Comparison of ENCODE assay signal across 18 cellular contexts in the genomic region with DNA sequence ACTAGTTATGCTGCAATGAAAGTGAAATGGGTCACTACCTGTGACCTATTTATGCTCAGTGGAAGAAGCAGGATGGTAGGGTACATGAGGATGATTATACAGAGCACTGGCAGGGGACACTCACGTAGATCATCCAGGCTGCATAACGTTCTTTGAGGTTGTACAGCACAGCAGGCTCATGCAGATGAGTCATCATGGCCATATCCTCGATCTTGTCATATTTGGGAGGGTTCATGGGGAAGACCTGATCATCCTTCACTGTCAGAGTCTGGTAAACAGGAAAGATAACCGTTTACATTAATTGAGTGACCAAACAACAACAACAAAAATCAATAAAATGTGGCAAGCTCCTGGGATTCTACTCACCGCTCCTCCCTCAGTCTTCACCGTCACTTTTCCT. TPM values are rescaled to one million over a fixed set of nuclear protein-coding genes. Genes with fewer than 3 reads are reported as not detected.
DNase-seq lines count a peak whose midpoint lies in the region; ATAC-seq, FAIRE-seq and TF ChIP-seq lines count a peak whose summit lies in the region.
"Had no signal": no experiment of that assay in that cellular context is flagged by ENCODE, and none has a peak within 500 bp of the region (broad histone marks: within the 10 kb centered on the region; RNA-seq: fewer than 3 reads in every experiment).

No MANE protein-coding gene starts in this region.

- H3K79me2 ChIP-seq in H9 (ENCODE audit: insufficient read depth, low read length) (no peaks in the 10 kb centered on the region), keratinocyte (ENCODE audit: control insufficient read depth, insufficient read depth, low read length) (no peaks in the 10 kb centered on the region)

- H2BK12ac ChIP-seq in H9 (ENCODE audit: insufficient read length, low read depth, low read length), result no peak overlapping the region

- H3K9ac ChIP-seq in H9 (ENCODE audit: extremely low read depth, insufficient read length, low read length) (no peak overlapping the region), keratinocyte (ENCODE audit: control insufficient read depth, extremely low read depth, insufficient read depth, low read length) (no peak overlapping the region), skeletal muscle tissue (ENCODE audit: low read depth in 1 of 3, low read length in 3 of 3) (peak overlapping the region; percentile 55 to 71 (median 61))

- H3K4me1 Mint-ChIP-seq in H9, result peaks cover 37 to 42% of the 10 kb centered on the region in 2 experiments
- H3K4me1 Mint-ChIP-seq in chondrocyte (ENCODE audit: low read depth), result no peaks in the 10 kb centered on the region
- H3K4me1 Mint-ChIP-seq: CD8-positive, alpha-beta memory T cell had no signal

- H2BK120ac ChIP-seq in H9 (ENCODE audit: low read depth, low read length, poor library complexity, severe bottlenecking), result no peak overlapping the region

- no peak overlapping the region for H3K4me3 ChIP-seq in keratinocyte (ENCODE audit: control insufficient read depth in 2 of 3, extremely low read depth in 1 of 3, insufficient read depth in 2 of 3, low read depth in 1 of 3, low read length in 3 of 3)
- peak overlapping the region; percentile 67 to 81 (median 71) for H3K4me3 ChIP-seq in skeletal muscle tissue (ENCODE audit: low read length in 3 of 3)
- H3K4me3 ChIP-seq in body of pancreas, result no peak overlapping the region

- H3K27me3 ChIP-seq in H9 (ENCODE audit: insufficient read depth, low read length) (no peaks in the 10 kb centered on the region), keratinocyte (ENCODE audit: control insufficient read depth, extremely low read depth, insufficient read depth, low read length) (no peaks in the 10 kb centered on the region), skeletal muscle tissue (ENCODE audit: control insufficient read depth in 3 of 3, insufficient read depth in 3 of 3, low read length in 3 of 3) (no peaks in the 10 kb centered on the region), body of pancreas (no peaks in the 10 kb centered on the region)
- H3K27me3 ChIP-seq: BE2C had no signal

- no peak for TF ChIP-seq CTCF in H9 (conservative IDR thresholded peaks at IDR 0.05)
- TF ChIP-seq CTCF in keratinocyte (optimal IDR thresholded peaks at IDR 0.05 in 1 of 3, IDR thresholded peaks at IDR 0.05 in 1 of 3, conservative IDR thresholded peaks at IDR 0.05 in 1 of 3; ENCODE audit: extremely low read depth in 1 of 3, insufficient read depth in 2 of 3, low read length in 3 of 3), result no peak
- no peak for TF ChIP-seq CTCF in chondrocyte (IDR thresholded peaks at IDR 0.05)
- no peak for TF ChIP-seq CTCF in body of pancreas (IDR thresholded peaks at IDR 0.05)

- no peak overlapping the region for H2AK5ac ChIP-seq in H9 (ENCODE audit: insufficient read length, low read length)

- H4K20me1 ChIP-seq in H9 (ENCODE audit: control insufficient read depth, insufficient read depth, insufficient read length) (no peaks in the 10 kb centered on the region), keratinocyte (ENCODE audit: control insufficient read depth, extremely low read depth, insufficient read depth, low read length) (no peaks in the 10 kb centered on the region)

- no peaks in the 10 kb centered on the region for H3K9me1 ChIP-seq in keratinocyte (ENCODE audit: control insufficient read depth, extremely low read depth, insufficient read depth, low read length)

- H3K9me3 Mint-ChIP-seq in H9 (peaks cover 2 to 3% of the 10 kb centered on the region in 2 experiments; a peak in 3 of 5 replicates), chondrocyte (ENCODE audit: low read depth) (peaks cover 4% of the 10 kb centered on the region)

- no peak overlapping the region for H3K23ac ChIP-seq in H9 (ENCODE audit: insufficient read length, low read depth, low read length)

- no peaks in the 10 kb centered on the region for H3K23me2 ChIP-seq in H9 (ENCODE audit: insufficient read length, low read depth, low read length, poor library complexity, severe bottlenecking)

- intact Hi-C loops in body of pancreas (cut with DNase I), result no loop called here

- H3T11ph ChIP-seq in H9 (ENCODE audit: low read length), result no peak overlapping the region

- DNase-seq in H9 (no peak), RPMI7951 (ENCODE audit: low read depth) (peak; percentile 9), keratinocyte (ENCODE audit: low read depth, low spot score) (no peak), chondrocyte (ENCODE audit: low spot score) (no peak), body of pancreas (no peak)
- DNase-seq: BE2C; CD8-positive, alpha-beta memory T cell; DMS 273 treated with DMSO at 0.1 percent for 48 hours; H7; IMR-90; NCI-H1436 treated with DMSO at 0.1 percent for 48 hours; NCI-H2081 treated with DMSO at 0.1 percent for 48 hours; NCI-H524 treated with DMSO at 0.1 percent for 48 hours; OCI-M1 had no signal

- H3K79me1 ChIP-seq in H9 (ENCODE audit: insufficient read depth, low read depth, low read length, poor library complexity, severe bottlenecking), result no peaks in the 10 kb centered on the region

- dilution Hi-C loops in keratinocyte (cut with MboI; ENCODE audit: extremely low pct_ligation_motif_present, low sequenced_read_pairs), result no loop called here

- no peak for TF ChIP-seq POLR2A in body of pancreas (IDR thresholded peaks at IDR 0.05)

- no peak overlapping the region for H2BK20ac ChIP-seq in H9 (ENCODE audit: low read depth, low read length, poor library complexity, severe bottlenecking)

- no peak overlapping the region for H3K14ac ChIP-seq in H9 (ENCODE audit: insufficient read depth, low read length)

- no peak overlapping the region for H4K8ac ChIP-seq in H9 (replicated peaks; ENCODE audit: insufficient read length, low read depth, low read length)

- H3K36me3 Mint-ChIP-seq in H9 (ENCODE audit: insufficient read depth in 1 of 3, low read depth in 3 of 3) (no peaks in the 10 kb centered on the region; a peak in 1 of 7 replicates), chondrocyte (ENCODE audit: low read depth) (no peaks in the 10 kb centered on the region)
- H3K36me3 Mint-ChIP-seq: CD8-positive, alpha-beta memory T cell had no signal

- no peak overlapping the region for H3K4me3 Mint-ChIP-seq in H9
- no peak overlapping the region for H3K4me3 Mint-ChIP-seq in chondrocyte (ENCODE audit: unreplicated experiment)
- H3K4me3 Mint-ChIP-seq: CD8-positive, alpha-beta memory T cell had no signal

- H2BK5ac ChIP-seq in H9 (ENCODE audit: insufficient read length, low read length), result no peak overlapping the region

- H3K27ac ChIP-seq in H9 (ENCODE audit: insufficient read length, low read depth, low read length), result no peak overlapping the region
- H3K27ac ChIP-seq in keratinocyte (ENCODE audit: control insufficient read depth, insufficient read depth, low read length), result no peak overlapping the region
- peak overlapping the region; percentile 81 for H3K27ac ChIP-seq in skeletal muscle tissue (ENCODE audit: low read depth, low read length)
- no peak overlapping the region for H3K27ac ChIP-seq in body of pancreas

- H3K4me1 ChIP-seq in H9 (ENCODE audit: insufficient read depth, low read length) (no peaks in the 10 kb centered on the region; the same call in 1 of the 2 replicates), keratinocyte (ENCODE audit: control insufficient read depth, extremely low read depth, insufficient read depth, low read length) (no peaks in the 10 kb centered on the region), skeletal muscle tissue (ENCODE audit: control insufficient read depth in 3 of 3, insufficient read depth in 3 of 3, low read length in 3 of 3) (peaks cover 0 to 16% (median 11%) of the 10 kb centered on the region in 3 donors), body of pancreas (no peaks in the 10 kb centered on the region)
- H3K4me1 ChIP-seq: BE2C had no signal

- no peaks in the 10 kb centered on the region for H3K36me3 ChIP-seq in keratinocyte (ENCODE audit: control insufficient read depth in 2 of 2, extremely low read depth in 1 of 2, insufficient read depth in 2 of 2, low read length in 2 of 2)
- H3K36me3 ChIP-seq in skeletal muscle tissue (ENCODE audit: control insufficient read depth in 3 of 3, insufficient read depth in 3 of 3, low read length in 3 of 3), result peaks cover 2 to 14% (median 14%) of the 10 kb centered on the region in 3 donors
- no peaks in the 10 kb centered on the region for H3K36me3 ChIP-seq in body of pancreas (replicated peaks in 1 of 2; ENCODE audit: insufficient read depth in 1 of 2, low read depth in 2 of 2)
- H3K36me3 ChIP-seq: BE2C had no signal

- H3K27me3 Mint-ChIP-seq in H9 (ENCODE audit: low read depth) (no peaks in the 10 kb centered on the region), chondrocyte (ENCODE audit: low read depth) (peaks cover 7% of the 10 kb centered on the region)

- H3K9me3 ChIP-seq in H9 (ENCODE audit: control insufficient read depth, low read depth, low read length) (no peaks in the 10 kb centered on the region), keratinocyte (ENCODE audit: control insufficient read depth, low read depth, low read length) (no peaks in the 10 kb centered on the region), skeletal muscle tissue (ENCODE audit: control insufficient read depth in 3 of 3, low read length in 3 of 3) (no peaks in the 10 kb centered on the region), body of pancreas (no peaks in the 10 kb centered on the region)
- H3K9me3 ChIP-seq: BE2C had no signal

- WGBS in H9 (ENCODE audit: extremely low coverage, insufficient read length, low lambda C conversion rate), result no CpG with 5 or more reads among the region's 6 CpGs
- 65 to 69% methylated on average over 6 of the region's 6 CpGs for WGBS in body of pancreas, 2 donors

- ATAC-seq in body of pancreas, result no peak
- ATAC-seq in HG03097 (IDR thresholded peaks at IDR 0.05; ENCODE audit: low FRiP score, unreplicated experiment), result no peak

- no peak overlapping the region for H3K18ac ChIP-seq in H9 (ENCODE audit: insufficient read length, low read depth, low read length)

- no peak overlapping the region for H3K56ac ChIP-seq in H9 (ENCODE audit: insufficient read length, low read depth, low read length)

- H2AFZ ChIP-seq in H9 (ENCODE audit: low read length) (no peak overlapping the region), keratinocyte (ENCODE audit: control insufficient read depth, low read length) (no peak overlapping the region)

- H4K91ac ChIP-seq in H9 (ENCODE audit: insufficient read length, low read depth, low read length), result no peak overlapping the region

- H4K5ac ChIP-seq in H9 (ENCODE audit: insufficient read length, low read depth, low read length), result no peak overlapping the region

- peak; percentile 36 for FAIRE-seq in keratinocyte (lab: Jason Lieb, UNC)

- H3K27ac Mint-ChIP-seq in H9 (peak overlapping the region in 2 of 3 experiments; percentile 54 to 68; a peak in 3 of 7 replicates), chondrocyte (ENCODE audit: unreplicated experiment) (no peak overlapping the region)
- H3K27ac Mint-ChIP-seq: CD8-positive, alpha-beta memory T cell had no signal

- H3K4ac ChIP-seq in H9 (ENCODE audit: low read depth, low read length), result no peak overlapping the region

- H3K4me2 ChIP-seq in H9 (ENCODE audit: insufficient read depth, insufficient read length, low read length) (no peak overlapping the region), keratinocyte (ENCODE audit: control insufficient read depth, extremely low read depth, insufficient read depth, low read depth, low read length) (no peak overlapping the region)

- H2BK15ac ChIP-seq in H9 (ENCODE audit: low read depth, low read length), result no peak overlapping the region

RNA-seq across cellular contexts. Expression of a gene that starts 2.1 kb away (rescaled TPM):
- total RNA-seq in H9 (2021) (0.68 and 0.90 TPM in 2 replicates), skeletal muscle tissue (43.8 TPM), chondrocyte (not detected in 3 replicates), body of pancreas (not detected)
- not detected in 2 replicates for total RNA-seq in RPMI7951 (2014; rRNA removed; shearing (Covaris generic))
- polyA plus RNA-seq in keratinocyte, result not detected in 3 replicates
- not detected for polyA plus RNA-seq in keratinocyte (2011; ENCODE audit: low read depth)
- polyA plus RNA-seq in keratinocyte (2011; cell fraction: cytosol; rRNA removed), result not detected in 2 replicates
- polyA plus RNA-seq in keratinocyte (2011; cell fraction: nucleus; rRNA removed), result not detected in 2 replicates
- polyA plus RNA-seq in keratinocyte (2012; ENCODE audit: low replicate concordance), result not detected in 2 replicates
- not detected in 3 replicates for polyA minus RNA-seq in keratinocyte
- polyA minus RNA-seq in keratinocyte (2011; cell fraction: cytosol; rRNA and poly(A)+ RNA removed), result not detected
- not detected in 2 replicates for polyA minus RNA-seq in keratinocyte (2011; cell fraction: nucleus; rRNA and poly(A)+ RNA removed)
- total RNA-seq: CD8-positive, alpha-beta memory T cell; IMR-90; SK-MEL-5 had no signal
- polyA plus RNA-seq: AG04450; CD8-positive, alpha-beta memory T cell; IMR-90 had no signal

RNA-seq across cellular contexts. Expression of a gene that starts 29.0 kb away (rescaled TPM):
- total RNA-seq in H9 (2021), result not detected in 2 replicates
- total RNA-seq in RPMI7951 (2014; rRNA removed; shearing (Covaris generic)), result not detected in 2 replicates
- polyA plus RNA-seq in keratinocyte, result not detected in 3 replicates
- not detected for polyA plus RNA-seq in keratinocyte (2011; ENCODE audit: low read depth)
- polyA plus RNA-seq in keratinocyte (2011; cell fraction: cytosol; rRNA removed), result not detected in 2 replicates
- not detected in 2 replicates for polyA plus RNA-seq in keratinocyte (2011; cell fraction: nucleus; rRNA removed)
- polyA plus RNA-seq in keratinocyte (2012; ENCODE audit: low replicate concordance), result not detected in 2 replicates
- not detected in 3 replicates for polyA minus RNA-seq in keratinocyte
- polyA minus RNA-seq in keratinocyte (2011; cell fraction: cytosol; rRNA and poly(A)+ RNA removed), result not detected
- not detected in 2 replicates for polyA minus RNA-seq in keratinocyte (2011; cell fraction: nucleus; rRNA and poly(A)+ RNA removed)
- total RNA-seq in skeletal muscle tissue, result 12.0 TPM
- not detected in 3 replicates for total RNA-seq in chondrocyte
- not detected for total RNA-seq in body of pancreas
- total RNA-seq: CD8-positive, alpha-beta memory T cell; H7; IMR-90; SK-MEL-5 had no signal
- polyA plus RNA-seq: AG04450; CD8-positive, alpha-beta memory T cell; IMR-90 had no signal

Comparison
In these comparisons a context has a peak if more than half of its experiments do, and no peak if none do; other contexts are left out.
1. H3K9ac ChIP-seq: peak in skeletal muscle tissue (3 of 3); none in H9 (single experiment) and keratinocyte (single experiment).
2. H3K4me3 ChIP-seq: peak in skeletal muscle tissue (3 of 3); none in keratinocyte (0 of 3) and body of pancreas (0 of 2).
3. RNA of a gene that starts 2.1 kb away (total RNA-seq): 43.8 TPM in skeletal muscle tissue (single experiment); 0.68 to 0.90 TPM in H9, not detected in RPMI7951, not detected in chondrocyte and not detected in body of pancreas; every median in the first group is over 10 times any median in the second.
4. RNA of a gene that starts 29.0 kb away (total RNA-seq): 12.0 TPM in skeletal muscle tissue (single experiment); not detected in H9, not detected in RPMI7951, not detected in chondrocyte and not detected in body of pancreas; every median in the first group is over 10 times any median in the second.